ENCODE assay signal across 8 cellular contexts in genomic region chr3:42247576-42248027, GRCh38. TPM values are rescaled to one million over a fixed set of nuclear protein-coding genes. Genes with fewer than 3 reads are reported as not detected.
A peak's percentile ranks its signal among the peaks of the same experiment; 100 is the strongest.
DNase-seq lines count a peak whose midpoint lies in the region; ATAC-seq, FAIRE-seq and TF ChIP-seq lines count a peak whose summit lies in the region.

No MANE protein-coding gene starts in this region.

- no peaks in the 10 kb centered on the region for H3K9me3 ChIP-seq in RWPE2 (ENCODE audit: severe bottlenecking)
- H3K9me3 ChIP-seq in prostate gland, result no peaks in the 10 kb centered on the region

- no peak overlapping the region for H2AFZ ChIP-seq in ACC112 (ENCODE audit: low read length, unreplicated experiment)

- H3K27ac ChIP-seq in ACC112 (ENCODE audit: low read depth, low read length) (no peak overlapping the region), RWPE2 (ENCODE audit: poor library complexity, severe bottlenecking) (no peak overlapping the region), prostate gland (peak overlapping the region; percentile 50 to 54)

- TF ChIP-seq CTCF in RWPE2 (IDR thresholded peaks at IDR 0.05; ENCODE audit: poor library complexity, severe bottlenecking), result peak; percentile 87
- peak; percentile 59 to 91 (median 80) for TF ChIP-seq CTCF in prostate gland (IDR thresholded peaks at IDR 0.05)

- H3K79me2 ChIP-seq in ACC112 (ENCODE audit: control insufficient read depth, insufficient read depth, low read length, unreplicated experiment), result no peaks in the 10 kb centered on the region

- 2% methylated on average over 9 of the region's 9 CpGs for WGBS in prostate gland

- peak; percentile 33 for DNase-seq in GM18507 (ENCODE audit: extremely low spot score, insufficient read length, low read depth)
- peak; percentile 46 for DNase-seq in HTR-8/SVneo (ENCODE audit: insufficient read length, low spot score)
- no peak for DNase-seq in RWPE2 (ENCODE audit: low spot score)
- DNase-seq in activated effector memory CD4-positive, alpha-beta T cell treated with Interleukin-2 at 50 U/mL for 16 hours, result peak; percentile 19
- peak; percentile 44 for DNase-seq in germinal center (ENCODE audit: low spot score)
- peak; percentile 73 for DNase-seq in prostate gland (ENCODE audit: low spot score)

- H3K4me3 ChIP-seq in ACC112 (ENCODE audit: low read depth, low read length), result peak overlapping the region; percentile 42; the same call in 1 of the 2 replicates
- H3K4me3 ChIP-seq in RWPE2 (ENCODE audit: severe bottlenecking), result no peak overlapping the region
- peak overlapping the region; percentile 9 to 22 for H3K4me3 ChIP-seq in prostate gland

- FAIRE-seq in GM18507 (lab: Jason Lieb, UNC), result peak; percentile 75
- no peak for FAIRE-seq in HTR-8/SVneo (lab: Jason Lieb, UNC)

- H3K27me3 ChIP-seq in ACC112 (ENCODE audit: insufficient read depth, low read length) (peaks cover 55% of the 10 kb centered on the region), RWPE2 (ENCODE audit: insufficient read depth, poor library complexity, severe bottlenecking) (no peaks in the 10 kb centered on the region), prostate gland (replicated peaks; ENCODE audit: insufficient read depth) (no peaks in the 10 kb centered on the region)

- H3K4me1 ChIP-seq in ACC112 (ENCODE audit: control insufficient read depth, insufficient read depth, low read length, unreplicated experiment) (no peaks in the 10 kb centered on the region), RWPE2 (ENCODE audit: insufficient read depth, poor library complexity, severe bottlenecking) (peaks cover 3% of the 10 kb centered on the region), prostate gland (replicated peaks) (no peaks in the 10 kb centered on the region)

- TF ChIP-seq POLR2A in prostate gland (IDR thresholded peaks at IDR 0.05), result no peak

- peak; percentile 56 for ATAC-seq in RWPE2 (ENCODE audit: low read depth)
- ATAC-seq in GM21515 (IDR thresholded peaks at IDR 0.05; ENCODE audit: unreplicated experiment), result no peak

- intact Hi-C loops in prostate gland (cut with DNase I), result loop anchor here (5.0 kb wide), 1 partner anchor 195 kb away; no protein-coding TSS in a partner anchor

- H3K36me3 ChIP-seq in ACC112 (ENCODE audit: insufficient read depth, low read length) (no peaks in the 10 kb centered on the region), RWPE2 (ENCODE audit: low read depth) (no peaks in the 10 kb centered on the region), prostate gland (no peaks in the 10 kb centered on the region)

RNA-seq across cellular contexts. Expression of gene CCK, which starts 18.4 kb away (rescaled TPM):
- total RNA-seq in prostate gland, result 10 to 100 TPM in 1 of 2 donors, 1 to 10 TPM in 1; 3.0 to 50.7 TPM

Comparison
In these comparisons a context has a peak if more than half of its experiments do, and no peak if none do; other contexts are left out.
1. H3K27ac ChIP-seq: peak in prostate gland (2 of 2); none in ACC112 (single experiment) and RWPE2 (single experiment).